In genomic region chr3:10956991-10957390, GRCh38 we compare ENCODE assay signal across 17 cellular contexts. TPM values are rescaled to one million over a fixed set of nuclear protein-coding genes. Genes with fewer than 3 reads are reported as not detected.
DNase-seq lines count a peak whose midpoint lies in the region; ATAC-seq and TF ChIP-seq lines count a peak whose summit lies in the region.
"Had no signal": no experiment of that assay in that cellular context is flagged by ENCODE, and none has a peak within 500 bp of the region (broad histone marks: within the 10 kb centered on the region; RNA-seq: fewer than 3 reads in every experiment).

No MANE protein-coding gene starts in this region.

- no peak overlapping the region for H3K4ac ChIP-seq in mesendoderm (ENCODE audit: low read depth, low read length)

- H3K27ac ChIP-seq in gastrocnemius medialis: peak overlapping the region; percentile 61 to 73 (median 69)
- H3K27ac ChIP-seq in GM23338 (ENCODE audit: low read depth): no peak overlapping the region
- H3K27ac ChIP-seq in mesendoderm (ENCODE audit: low read depth, low read length): no peak overlapping the region
- H3K27ac ChIP-seq: 22Rv1 had no signal

- no peak overlapping the region for H2BK15ac ChIP-seq in mesendoderm (replicated peaks; ENCODE audit: low read depth)

- H3K4me3 Mint-ChIP-seq in GM23338: no peak overlapping the region

- WGBS in mesendoderm (ENCODE audit: extremely low coverage, insufficient coverage, low lambda C conversion rate): no CpG with 5 or more reads among the region's 6 CpGs

- DNase-seq in Right ventricle myocardium inferior (ENCODE audit: missing footprints) (no peak), cardiac septum (ENCODE audit: low spot score) (no peak), left kidney (ENCODE audit: low read depth, low spot score) (peak; percentile 2), gastrocnemius medialis (peak; percentile 56 to 66), GM23338 (ENCODE audit: low spot score) (no peak), epidermal melanocyte (ENCODE audit: insufficient read length, low spot score) (no peak), mesendoderm (no peak)
- DNase-seq: DMS 273 treated with DMSO at 0.1 percent for 48 hours, MV-4-11, NCI-H1436, NCI-H2081, NCI-H524, SIG-M5 had no signal

- no peak overlapping the region for H2AFZ ChIP-seq in GM23338

- no peak overlapping the region for H2BK120ac ChIP-seq in mesendoderm (ENCODE audit: low read depth, low read length)

- H2AK5ac ChIP-seq in mesendoderm (ENCODE audit: low read length): no peak overlapping the region

- no peak for TF ChIP-seq POLR2A in gastrocnemius medialis (IDR thresholded peaks at IDR 0.05)

- no peaks in the 10 kb centered on the region for H3K36me3 Mint-ChIP-seq in GM23338 (ENCODE audit: low read depth)

- H3K9me3 ChIP-seq in gastrocnemius medialis: no peaks in the 10 kb centered on the region

- H3K4me1 Mint-ChIP-seq in GM23338: peaks cover 2% of the 10 kb centered on the region; the same call in 1 of the 3 replicates

- H3K27me3 Mint-ChIP-seq in GM23338 (ENCODE audit: insufficient read depth, low read depth, poor library complexity): peaks cover 2% of the 10 kb centered on the region

- H3K4me2 ChIP-seq in GM23338 (no peak overlapping the region), mesendoderm (ENCODE audit: low read length) (no peak overlapping the region)

- no peak overlapping the region for H3K18ac ChIP-seq in mesendoderm (ENCODE audit: low read length)

- H3K36me3 ChIP-seq in gastrocnemius medialis (no peaks in the 10 kb centered on the region), GM23338 (ENCODE audit: insufficient read depth) (no peaks in the 10 kb centered on the region), mesendoderm (ENCODE audit: control insufficient read depth, insufficient read depth, low read length) (no peaks in the 10 kb centered on the region)

- H3K27me3 ChIP-seq in gastrocnemius medialis (no peaks in the 10 kb centered on the region), GM23338 (ENCODE audit: insufficient read depth) (no peaks in the 10 kb centered on the region), mesendoderm (ENCODE audit: insufficient read depth, low read length, poor library complexity) (no peaks in the 10 kb centered on the region)

- intact Hi-C loops in Right ventricle myocardium inferior (cut with DNase I) (loop anchor here (2.0 to 10.0 kb wide), 2 partner anchors 26 to 378 kb away; no protein-coding TSS in a partner anchor), cardiac septum (cut with DNase I) (no loop called here), gastrocnemius medialis (cut with DNase I; ENCODE audit: low total_unique reads) (no loop called here)

- H4K8ac ChIP-seq in mesendoderm (ENCODE audit: low read depth, low read length): no peak overlapping the region

- H3K9me2 ChIP-seq in GM23338 (ENCODE audit: insufficient read depth): no peaks in the 10 kb centered on the region

- no peaks in the 10 kb centered on the region for H3K79me2 ChIP-seq in GM23338 (replicated peaks; ENCODE audit: insufficient read depth)
- no peaks in the 10 kb centered on the region for H3K79me2 ChIP-seq in mesendoderm (ENCODE audit: control insufficient read depth, insufficient read depth, low read length)

- in situ Hi-C loops in gastrocnemius medialis (cut with MboI; ENCODE audit: low sequenced_read_pairs in 4 of 4): loop anchor here in 2 of 4 donors (10.0 to 25.0 kb wide), 2 partner anchors 98 to 705 kb away; no protein-coding TSS in a partner anchor

- no peak overlapping the region for H4K5ac ChIP-seq in mesendoderm (ENCODE audit: low read length)

- H3K4me1 ChIP-seq in gastrocnemius medialis (peaks cover 35 to 41% of the 10 kb centered on the region in 2 donors), GM23338 (ENCODE audit: insufficient read depth) (no peaks in the 10 kb centered on the region), mesendoderm (ENCODE audit: control insufficient read depth, low read depth, low read length) (no peaks in the 10 kb centered on the region)

- H3K4me3 ChIP-seq in gastrocnemius medialis (no peak overlapping the region), GM23338 (no peak overlapping the region), mesendoderm (ENCODE audit: low read length) (no peak overlapping the region)

- H4K20me1 ChIP-seq in GM23338 (replicated peaks; ENCODE audit: insufficient read depth): no peaks in the 10 kb centered on the region

- no peak overlapping the region for H3K56ac ChIP-seq in mesendoderm (ENCODE audit: low read length)

- ATAC-seq in Right ventricle myocardium inferior (peak; percentile 62), gastrocnemius medialis (peak; percentile 50 to 54), GM23338 (no peak), HG03139 (IDR thresholded peaks at IDR 0.05; ENCODE audit: unreplicated experiment) (no peak)

- H3F3A ChIP-seq in GM23338 (replicated peaks; ENCODE audit: low read depth): no peaks in the 10 kb centered on the region

- no peak overlapping the region for H2BK5ac ChIP-seq in mesendoderm (ENCODE audit: low read length)

- no peak overlapping the region for H3K9ac ChIP-seq in mesendoderm (ENCODE audit: low read length)

- no peak overlapping the region for H3K23ac ChIP-seq in mesendoderm (ENCODE audit: low read length)

- TF ChIP-seq CTCF in gastrocnemius medialis (IDR thresholded peaks at IDR 0.05 in 4 of 5, conservative IDR thresholded peaks at IDR 0.05 in 1 of 5) (no peak), GM23338 (conservative IDR thresholded peaks at IDR 0.05; ENCODE audit: low read depth in 2 of 2) (no peak)

- no peaks in the 10 kb centered on the region for H3K79me1 ChIP-seq in mesendoderm (ENCODE audit: low read length)

- H3K27ac Mint-ChIP-seq in GM23338: no peak overlapping the region

- no peaks in the 10 kb centered on the region for H3K9me3 Mint-ChIP-seq in GM23338

TF ChIP-seq in GM23338, 12 proteins besides CTCF, POLR2A, EP300 and RAD21 (continues in another document):
- TF ChIP-seq EZH2phosphoT487 (IDR thresholded peaks at IDR 0.05; ENCODE audit: unreplicated experiment) (no peak), ZNF462 (CRISPR knock-in tag; IDR thresholded peaks at IDR 0.05) (no peak), EZH2 (IDR thresholded peaks at IDR 0.05; ENCODE audit: low read depth, unreplicated experiment) (no peak), POLR2AphosphoS5 (IDR thresholded peaks at IDR 0.05; ENCODE audit: low read depth) (no peak), CREB1 (CRISPR knock-in tag; IDR thresholded peaks at IDR 0.05; ENCODE audit: low read depth) (no peak)

RNA-seq across cellular contexts. Expression of gene SLC6A1, which starts 35.6 kb away (rescaled TPM):
- total RNA-seq in Right ventricle myocardium inferior: 0.57 TPM
- 2.1 TPM for total RNA-seq in cardiac septum
- under 1 TPM; 0.23 to 0.36 (median 0.31) TPM for total RNA-seq in gastrocnemius medialis
- total RNA-seq in GM23338 (2014; rRNA removed; shearing (Covaris generic)): 0.16 and 0.28 TPM in 2 replicates
- 0.16 and 0.23 TPM in 2 replicates for polyA plus RNA-seq in GM23338 (2016; fragmentation: Nextera tagmentation; extraction: Ambion mirVana)
- 0.86 TPM for polyA plus RNA-seq in mesendoderm (2013, experiment 1 of 2)
- 0.70 TPM for polyA plus RNA-seq in mesendoderm (2013, experiment 2 of 2)
- total RNA-seq: H4 had no signal
- polyA plus RNA-seq: BJ had no signal

Comparison
In these comparisons a context has a peak if more than half of its experiments do, and no peak if none do; other contexts are left out.
1. ATAC-seq: peak in Right ventricle myocardium inferior (single experiment) and gastrocnemius medialis (2 of 2); none in GM23338 (single experiment) and HG03139 (single experiment).
2. DNase-seq: peak in left kidney (single experiment) and gastrocnemius medialis (2 of 2); none in Right ventricle myocardium inferior (single experiment), cardiac septum (single experiment), GM23338 (single experiment), epidermal melanocyte (single experiment) and mesendoderm (single experiment).
3. H3K27ac ChIP-seq: peak in gastrocnemius medialis (4 of 4); none in GM23338 (single experiment) and mesendoderm (single experiment).